In genomic region chr9:135582966-135583685, GRCh38 we compare ENCODE assay signal across 2 cellular contexts.
A peak's percentile ranks its signal among the peaks of the same experiment; 100 is the strongest.
TF ChIP-seq lines count a peak whose summit lies in the region.

No MANE protein-coding gene starts in this region.

TF ChIP-seq in HepG2, 621 proteins besides CTCF, POLR2A, EP300 and RAD21:
- 0 out of 4 replicates have a peak, but pooled peaks have one; percentile 17 to 22 for TF ChIP-seq NR2F1 (CRISPR knock-in tag; IDR thresholded peaks at IDR 0.05)
- no peak for TF ChIP-seq HINFP (CRISPR knock-in tag; IDR thresholded peaks at IDR 0.05; ENCODE audit: low read depth)
- TF ChIP-seq MXI1 (IDR thresholded peaks at IDR 0.05; ENCODE audit: borderline replicate concordance, low read depth, low read length) = no peak
- TF ChIP-seq SRY (CRISPR knock-in tag; IDR thresholded peaks at IDR 0.05) = no peak
- TF ChIP-seq NCOA5 (CRISPR knock-in tag; IDR thresholded peaks at IDR 0.05) = no peak
- no peak for TF ChIP-seq NR2F6 (IDR thresholded peaks at IDR 0.05)
- 0 out of 2 replicates have a peak, but pooled peaks have one; percentile 9 for TF ChIP-seq NR2F6 (CRISPR knock-in tag; IDR thresholded peaks at IDR 0.05)

TF ChIP-seq in HEK293, 187 proteins besides CTCF, POLR2A, EP300 and RAD21:
- TF ChIP-seq, protein P1, sequence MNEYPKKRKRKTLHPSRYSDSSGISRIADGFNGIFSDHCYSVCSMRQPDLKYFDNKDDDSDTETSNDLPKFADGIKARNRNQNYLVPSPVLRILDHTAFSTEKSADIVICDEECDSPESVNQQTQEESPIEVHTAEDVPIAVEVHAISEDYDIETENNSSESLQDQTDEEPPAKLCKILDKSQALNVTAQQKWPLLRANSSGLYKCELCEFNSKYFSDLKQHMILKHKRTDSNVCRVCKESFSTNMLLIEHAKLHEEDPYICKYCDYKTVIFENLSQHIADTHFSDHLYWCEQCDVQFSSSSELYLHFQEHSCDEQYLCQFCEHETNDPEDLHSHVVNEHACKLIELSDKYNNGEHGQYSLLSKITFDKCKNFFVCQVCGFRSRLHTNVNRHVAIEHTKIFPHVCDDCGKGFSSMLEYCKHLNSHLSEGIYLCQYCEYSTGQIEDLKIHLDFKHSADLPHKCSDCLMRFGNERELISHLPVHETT (tag by site-specific recombination; IDR thresholded peaks at IDR 0.05) = no peak
- no peak for TF ChIP-seq HOXD13 (CRISPR knock-in tag; IDR thresholded peaks at IDR 0.05; ENCODE audit: borderline replicate concordance)
- TF ChIP-seq GLIS1 (tag by site-specific recombination; IDR thresholded peaks at IDR 0.05) = 0 out of 2 replicates have a peak, but pooled peaks have one; percentile 11
- no peak for TF ChIP-seq ZNF121 (tag by site-specific recombination; IDR thresholded peaks at IDR 0.05)
- no peak for TF ChIP-seq ZNF596 (tag by site-specific recombination; IDR thresholded peaks at IDR 0.05)
TF ChIP-seq in HEK293: peak in this region for 1.
